15 cellular contexts compared by ENCODE assay signal in the genomic region with DNA sequence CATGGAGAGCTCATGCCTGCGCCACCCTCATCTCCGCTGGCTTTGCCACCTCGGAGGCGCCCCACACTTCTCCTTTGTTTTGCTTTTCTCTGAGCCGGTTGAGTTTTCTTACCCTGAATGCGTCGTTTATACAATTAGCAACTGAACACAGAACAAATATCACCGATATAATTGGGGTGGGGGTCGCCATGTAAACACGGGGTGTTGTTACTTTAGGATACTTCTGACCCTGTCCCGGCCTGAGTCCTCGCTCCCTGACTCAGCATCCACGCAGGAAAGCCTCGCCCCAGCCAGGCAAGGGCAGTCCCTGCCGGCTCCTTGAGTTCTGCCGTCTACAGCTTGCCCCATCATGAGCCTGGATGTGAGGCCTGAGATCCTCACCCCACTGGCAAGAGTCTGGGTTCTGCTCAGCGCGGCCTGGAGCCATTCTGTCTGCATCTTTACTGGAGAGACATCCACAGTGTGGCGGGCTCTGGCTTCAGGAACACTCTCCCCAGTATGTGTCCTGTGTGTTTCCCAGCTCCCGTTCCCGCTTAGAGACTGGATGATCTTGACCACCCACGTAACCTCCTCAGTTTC. TPM values are rescaled to one million over a fixed set of nuclear protein-coding genes. Genes with fewer than 3 reads are reported as not detected.
DNase-seq lines count a peak whose midpoint lies in the region; ATAC-seq and TF ChIP-seq lines count a peak whose summit lies in the region.
"Had no signal": no experiment of that assay in that cellular context is flagged by ENCODE, and none has a peak within 500 bp of the region (broad histone marks: within the 10 kb centered on the region; RNA-seq: fewer than 3 reads in every experiment).

No MANE protein-coding gene starts in this region.

- H3K27ac ChIP-seq in CD8-positive, alpha-beta T cell (ENCODE audit: low read depth, low read length): no peak overlapping the region
- H3K27ac ChIP-seq in SK-N-SH (ENCODE audit: low read depth in 2 of 2, low read length in 1 of 2): no peak overlapping the region
- no peak overlapping the region for H3K27ac ChIP-seq in foreskin keratinocyte
- no peak overlapping the region for H3K27ac ChIP-seq in trophoblast cell (ENCODE audit: low read depth, low read length)
- H3K27ac ChIP-seq: C4-2B, right lobe of liver had no signal

- TF ChIP-seq EP300 in SK-N-SH (IDR thresholded peaks at IDR 0.05; ENCODE audit: borderline replicate concordance in 1 of 2, low read depth in 1 of 2, low read length in 1 of 2): no peak

- H3K79me1 ChIP-seq in trophoblast cell (ENCODE audit: low read length): no peaks in the 10 kb centered on the region

- ATAC-seq in CD8-positive, alpha-beta T cell: no peak
- peak; percentile 18 for ATAC-seq in foreskin keratinocyte
- ATAC-seq in GM18868 (IDR thresholded peaks at IDR 0.05; ENCODE audit: unreplicated experiment): no peak

- no peaks in the 10 kb centered on the region for H3K36me3 ChIP-seq in CD8-positive, alpha-beta T cell (ENCODE audit: insufficient read depth, low read length)
- H3K36me3 ChIP-seq in SK-N-SH (replicated peaks in 1 of 2; ENCODE audit: control insufficient read depth in 1 of 2, insufficient read depth in 2 of 2, low read length in 1 of 2) (no peaks in the 10 kb centered on the region), trophoblast cell (ENCODE audit: control insufficient read depth in 1 of 2, insufficient read depth in 2 of 2, low read length in 2 of 2) (no peaks in the 10 kb centered on the region)
- H3K36me3 ChIP-seq: right lobe of liver had no signal

- peak overlapping the region; percentile 22 for H3K4me3 Mint-ChIP-seq in CD8-positive, alpha-beta T cell
- H3K4me3 Mint-ChIP-seq in nephron (peak overlapping the region in 2 of 3 experiments; percentile 48 to 55), osteocyte (ENCODE audit: unreplicated experiment) (no peak overlapping the region)

- no peak for DNase-seq in CD8-positive, alpha-beta T cell
- DNase-seq in SK-N-SH (no peak), foreskin keratinocyte (no peak), osteocyte (ENCODE audit: extremely low spot score, unreplicated experiment) (no peak), trophoblast cell (no peak)
- DNase-seq in stimulated activated CD8-positive, alpha-beta memory T cell treated with anti-CD3 and anti-CD28 coated beads, Interleukin-4, amount 100 ng/mL, for 48 hours: no peak
- DNase-seq: Kasumi-1, NCI-H1930, NCI-H82, right lobe of liver, SHP77 treated with DMSO at 0.1 percent for 48 hours had no signal

- H3K23ac ChIP-seq in trophoblast cell (ENCODE audit: low read length): no peak overlapping the region

- no peak overlapping the region for H3K18ac ChIP-seq in trophoblast cell (ENCODE audit: low read length)

- peaks cover 21% of the 10 kb centered on the region for H3K4me1 ChIP-seq in CD8-positive, alpha-beta T cell (ENCODE audit: insufficient read depth, low read length)
- peaks cover 0 to 3% of the 10 kb centered on the region in 2 experiments; a peak in 1 of 4 replicates for H3K4me1 ChIP-seq in SK-N-SH (ENCODE audit: control insufficient read depth in 1 of 2, insufficient read depth in 2 of 2, low read depth in 1 of 2, low read length in 1 of 2)
- H3K4me1 ChIP-seq in foreskin keratinocyte: no peaks in the 10 kb centered on the region
- peaks cover 6% of the 10 kb centered on the region in 2 experiments for H3K4me1 ChIP-seq in trophoblast cell (ENCODE audit: control insufficient read depth in 1 of 2, insufficient read depth in 2 of 2, low read length in 2 of 2)

- no peaks in the 10 kb centered on the region for H3K9me2 ChIP-seq in SK-N-SH

- H2AK5ac ChIP-seq in trophoblast cell (ENCODE audit: low read length): no peak overlapping the region

- peak overlapping the region; percentile 52 for H3K4me2 ChIP-seq in SK-N-SH
- H3K4me2 ChIP-seq in trophoblast cell (ENCODE audit: low read length): no peak overlapping the region

- no peak overlapping the region for H2BK12ac ChIP-seq in trophoblast cell (ENCODE audit: low read length)

- CTCF ChIA-PET in CD8-positive, alpha-beta T cell (lab: Charles Lee): no interaction called here
- CTCF ChIA-PET in SK-N-SH (lab: Yijun Ruan, JAX): interaction anchor here (0.8 to 2.8 kb wide), 7 partner anchors 8 to 516 kb away, joined by 3 to 10 read pairs (median 3); a partner anchor contains a TSS

- no peak overlapping the region for H4K8ac ChIP-seq in trophoblast cell (ENCODE audit: low read depth, low read length)

- no peak overlapping the region for H3K4ac ChIP-seq in trophoblast cell (ENCODE audit: low read depth, low read length)

- no peaks in the 10 kb centered on the region for H4K20me1 ChIP-seq in SK-N-SH (ENCODE audit: insufficient read depth)

- H3K36me3 Mint-ChIP-seq in CD8-positive, alpha-beta T cell: no peaks in the 10 kb centered on the region
- no peaks in the 10 kb centered on the region for H3K36me3 Mint-ChIP-seq in nephron (ENCODE audit: low read depth)
- peaks cover 15% of the 10 kb centered on the region for H3K36me3 Mint-ChIP-seq in osteocyte (ENCODE audit: unreplicated experiment)

- H3K79me2 ChIP-seq in SK-N-SH (ENCODE audit: insufficient read depth): no peaks in the 10 kb centered on the region
- no peaks in the 10 kb centered on the region for H3K79me2 ChIP-seq in trophoblast cell (ENCODE audit: control insufficient read depth, insufficient read depth, low read length, poor library complexity)

- H3K27ac Mint-ChIP-seq in CD8-positive, alpha-beta T cell: no peak overlapping the region
- H3K27ac Mint-ChIP-seq in nephron: no peak overlapping the region
- no peak overlapping the region for H3K27ac Mint-ChIP-seq in osteocyte (ENCODE audit: unreplicated experiment)

- H3K27me3 Mint-ChIP-seq in CD8-positive, alpha-beta T cell (ENCODE audit: low read depth): peaks cover 62% of the 10 kb centered on the region
- peaks cover 100% of the 10 kb centered on the region for H3K27me3 Mint-ChIP-seq in nephron (ENCODE audit: low read depth)
- no peaks in the 10 kb centered on the region for H3K27me3 Mint-ChIP-seq in osteocyte (ENCODE audit: unreplicated experiment)

- H4K91ac ChIP-seq in trophoblast cell (ENCODE audit: low read depth, low read length): no peak overlapping the region

- no peaks in the 10 kb centered on the region for H3K9me3 ChIP-seq in CD8-positive, alpha-beta T cell (ENCODE audit: low read length)
- no peaks in the 10 kb centered on the region for H3K9me3 ChIP-seq in SK-N-SH
- peaks cover 6% of the 10 kb centered on the region for H3K9me3 ChIP-seq in trophoblast cell (ENCODE audit: insufficient read depth, low read depth, low read length)
- H3K9me3 ChIP-seq: right lobe of liver had no signal

- H3K9ac ChIP-seq in SK-N-SH: no peak overlapping the region
- H3K9ac ChIP-seq in trophoblast cell (ENCODE audit: low read length): no peak overlapping the region

- H3F3A ChIP-seq in SK-N-SH (replicated peaks; ENCODE audit: insufficient read depth): no peaks in the 10 kb centered on the region

- peaks cover 3% of the 10 kb centered on the region for H3K9me3 Mint-ChIP-seq in CD8-positive, alpha-beta T cell
- H3K9me3 Mint-ChIP-seq in nephron (peaks cover 2% of the 10 kb centered on the region), osteocyte (ENCODE audit: unreplicated experiment) (peaks cover 3% of the 10 kb centered on the region)

- TF ChIP-seq CTCF in CD8-positive, alpha-beta T cell (IDR thresholded peaks at IDR 0.05): no peak
- TF ChIP-seq CTCF in SK-N-SH (IDR thresholded peaks at IDR 0.05) (no peak), foreskin keratinocyte (conservative IDR thresholded peaks at IDR 0.05) (no peak), nephron (IDR thresholded peaks at IDR 0.05; ENCODE audit: unreplicated experiment in 3 of 3) (no peak), osteocyte (IDR thresholded peaks at IDR 0.05) (no peak)

- H2BK120ac ChIP-seq in trophoblast cell (ENCODE audit: insufficient read depth, low read length, poor library complexity): no peak overlapping the region

- H3K27me3 ChIP-seq in CD8-positive, alpha-beta T cell (ENCODE audit: insufficient read depth, low read length): peaks cover 20% of the 10 kb centered on the region
- H3K27me3 ChIP-seq in SK-N-SH (ENCODE audit: insufficient read depth): peaks cover 100% of the 10 kb centered on the region
- H3K27me3 ChIP-seq in foreskin keratinocyte: peaks cover 95% of the 10 kb centered on the region
- H3K27me3 ChIP-seq in trophoblast cell (ENCODE audit: insufficient read depth, low read length): peaks cover 81% of the 10 kb centered on the region

- H3K4me1 Mint-ChIP-seq in CD8-positive, alpha-beta T cell (ENCODE audit: low read depth): peaks cover 34% of the 10 kb centered on the region
- peaks cover 30% of the 10 kb centered on the region for H3K4me1 Mint-ChIP-seq in nephron
- H3K4me1 Mint-ChIP-seq in osteocyte (ENCODE audit: unreplicated experiment): peaks cover 17% of the 10 kb centered on the region

- no peak for TF ChIP-seq RAD21 in SK-N-SH (IDR thresholded peaks at IDR 0.05; ENCODE audit: low read length)

- no peak overlapping the region for H4K12ac ChIP-seq in trophoblast cell (ENCODE audit: low read depth, low read length)

- POLR2A ChIA-PET in CD8-positive, alpha-beta T cell (lab: Charles Lee): no interaction called here
- POLR2A ChIA-PET in SK-N-SH (lab: Yijun Ruan, JAX): no interaction called here

- no peak overlapping the region for H2AFZ ChIP-seq in SK-N-SH (ENCODE audit: low read depth)
- H2AFZ ChIP-seq in trophoblast cell (ENCODE audit: insufficient read depth, low read length, poor library complexity): no peak overlapping the region

- no peak overlapping the region for H3K4me3 ChIP-seq in CD8-positive, alpha-beta T cell (ENCODE audit: low read depth, low read length)
- H3K4me3 ChIP-seq in SK-N-SH (ENCODE audit: low read depth in 2 of 2, low read length in 1 of 2) (no peak overlapping the region; a peak in 1 of 4 replicates), trophoblast cell (ENCODE audit: low read depth, low read length) (no peak overlapping the region)
- H3K4me3 ChIP-seq: right lobe of liver had no signal

- H3K14ac ChIP-seq in trophoblast cell (ENCODE audit: low read length): no peak overlapping the region

- WGBS in SK-N-SH (ENCODE audit: low lambda C conversion rate): 33% methylated on average over 22 of the region's 22 CpGs
- no CpG with 5 or more reads among the region's 22 CpGs for WGBS in trophoblast cell (ENCODE audit: extremely low coverage, insufficient coverage, insufficient read length)

- no peak overlapping the region for H2BK5ac ChIP-seq in trophoblast cell (ENCODE audit: low read depth, low read length, poor library complexity)

- intact Hi-C loops in CD8-positive, alpha-beta T cell (cut with DNase I, micrococcal nuclease): no loop called here

TF ChIP-seq in SK-N-SH, 30 proteins besides CTCF, POLR2A, EP300 and RAD21 (continues in another document):
- no peak for TF ChIP-seq FOXJ3 (CRISPR knock-in tag; IDR thresholded peaks at IDR 0.05)

RNA-seq across cellular contexts. Expression of a gene that starts 5.5 kb away (rescaled TPM):
- total RNA-seq in CD8-positive, alpha-beta T cell: not detected
- polyA plus RNA-seq in SK-N-SH (2012; rRNA removed) (not detected in 2 replicates), foreskin keratinocyte (not detected in 2 replicates)
- polyA plus RNA-seq in SK-N-SH (2012; cell fraction: cytosol; rRNA removed): not detected in 2 replicates
- polyA plus RNA-seq in SK-N-SH (2012; cell fraction: nucleus; rRNA removed): not detected in 2 replicates
- total RNA-seq in foreskin keratinocyte (not detected in 2 replicates), osteocyte (15.5 and 16.4 TPM in 2 replicates)
- polyA plus RNA-seq in trophoblast cell (2013): 0.03 TPM in 2 replicates
- total RNA-seq: mucosa of gallbladder, right lobe of liver had no signal

Comparison
In these comparisons a context has a peak if more than half of its experiments do, and no peak if none do; other contexts are left out.
1. RNA of a gene that starts 5.5 kb away (total RNA-seq): 15.5 to 16.4 TPM in osteocyte; not detected in CD8-positive, alpha-beta T cell and not detected in foreskin keratinocyte; every median in the first group is over 10 times any median in the second.